Comparison of ENCODE assay signal across 11 cellular contexts in the genomic region with DNA sequence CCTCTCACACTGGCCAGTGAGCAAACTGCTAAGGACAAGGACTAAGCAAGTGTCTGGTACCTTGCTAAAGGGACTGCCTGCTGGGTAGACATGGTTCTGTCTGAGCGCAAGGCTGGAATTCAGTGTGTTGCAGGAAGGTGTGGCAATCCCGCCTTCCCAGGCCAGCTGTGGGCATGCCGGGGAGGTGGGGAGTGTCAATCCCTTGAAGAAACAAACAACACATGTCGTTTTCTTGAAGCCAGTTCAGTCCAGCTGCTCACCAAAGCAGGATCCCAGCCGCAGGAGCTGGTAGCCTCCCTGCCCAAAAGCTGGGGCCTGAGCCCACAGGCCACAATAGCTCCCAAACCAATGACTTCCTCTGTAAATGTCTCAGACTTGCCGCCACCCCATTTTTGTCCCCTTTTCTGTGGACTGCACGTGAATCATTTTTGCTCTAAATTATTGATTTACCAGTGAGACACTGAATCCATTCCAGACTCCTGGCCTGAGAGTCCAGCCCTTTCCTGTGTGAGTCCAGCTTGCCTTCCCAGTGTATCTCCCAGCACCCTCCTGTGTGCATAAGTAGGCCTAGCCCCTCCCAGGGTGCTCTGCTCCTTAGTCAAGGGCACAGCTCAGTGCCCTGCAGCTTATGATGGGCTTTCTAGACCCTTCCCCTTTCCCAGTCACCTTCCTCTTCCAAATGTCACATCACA.
DNase-seq lines count a peak whose midpoint lies in the region; ATAC-seq lines count a peak whose summit lies in the region.
"Had no signal": no experiment of that assay in that cellular context is flagged by ENCODE, and none has a peak within 500 bp of the region (broad histone marks: within the 10 kb centered on the region; RNA-seq: fewer than 3 reads in every experiment).

No MANE protein-coding gene starts in this region.

- H3K27ac ChIP-seq in trophoblast cell (ENCODE audit: low read depth, low read length) = no peak overlapping the region
- H3K27ac ChIP-seq: RWPE1 had no signal

- peak overlapping the region; percentile 9 for H3K4me3 Mint-ChIP-seq in T-helper 17 cell

- peaks cover 0 to 2% of the 10 kb centered on the region in 2 experiments for H3K4me1 ChIP-seq in trophoblast cell (ENCODE audit: control insufficient read depth in 1 of 2, insufficient read depth in 2 of 2, low read length in 2 of 2)

- H3K4me1 Mint-ChIP-seq in T-helper 17 cell = peaks cover 12% of the 10 kb centered on the region

- H3K79me1 ChIP-seq in trophoblast cell (ENCODE audit: low read length) = no peaks in the 10 kb centered on the region

- H3K4ac ChIP-seq in trophoblast cell (ENCODE audit: low read depth, low read length) = no peak overlapping the region

- no peak overlapping the region for H4K91ac ChIP-seq in trophoblast cell (ENCODE audit: low read depth, low read length)

- no peak overlapping the region for H2AK5ac ChIP-seq in trophoblast cell (ENCODE audit: low read length)

- no peaks in the 10 kb centered on the region for H3K27me3 Mint-ChIP-seq in T-helper 17 cell

- in situ Hi-C loops in Caki2 (cut with HindIII; ENCODE audit: low pct_unique_long_range_greater_than_20kb, low sequenced_read_pairs) = no loop called here

- H2BK12ac ChIP-seq in trophoblast cell (ENCODE audit: low read length) = no peak overlapping the region

- H3K79me2 ChIP-seq in trophoblast cell (ENCODE audit: control insufficient read depth, insufficient read depth, low read length, poor library complexity) = no peaks in the 10 kb centered on the region

- H2BK5ac ChIP-seq in trophoblast cell (ENCODE audit: low read depth, low read length, poor library complexity) = no peak overlapping the region

- no CpG with 5 or more reads among the region's 7 CpGs for WGBS in trophoblast cell (ENCODE audit: extremely low coverage, insufficient coverage, insufficient read length)

- no peak overlapping the region for H3K4me2 ChIP-seq in trophoblast cell (ENCODE audit: low read length)

- H4K12ac ChIP-seq in trophoblast cell (ENCODE audit: low read depth, low read length) = no peak overlapping the region

- H3K18ac ChIP-seq in trophoblast cell (ENCODE audit: low read length) = no peak overlapping the region

- H3K9me3 ChIP-seq in T-helper 17 cell (ENCODE audit: control insufficient read depth, low read length, poor library complexity, severe bottlenecking) (no peaks in the 10 kb centered on the region), trophoblast cell (ENCODE audit: insufficient read depth, low read depth, low read length) (no peaks in the 10 kb centered on the region)

- peaks cover 7% of the 10 kb centered on the region for H3K36me3 Mint-ChIP-seq in T-helper 17 cell (ENCODE audit: low read depth)

- H3K23ac ChIP-seq in trophoblast cell (ENCODE audit: low read length) = no peak overlapping the region

- H3K27me3 ChIP-seq in trophoblast cell (ENCODE audit: insufficient read depth, low read length) = no peaks in the 10 kb centered on the region

- no peak overlapping the region for H4K8ac ChIP-seq in trophoblast cell (ENCODE audit: low read depth, low read length)

- no peak for ATAC-seq in T-helper 17 cell
- no peak for ATAC-seq in HG03520 (IDR thresholded peaks at IDR 0.05; ENCODE audit: unreplicated experiment)
- ATAC-seq in GM21619 (IDR thresholded peaks at IDR 0.05; ENCODE audit: unreplicated experiment) = no peak

- no peak overlapping the region for H3K14ac ChIP-seq in trophoblast cell (ENCODE audit: low read length)

- peak overlapping the region; percentile 8 for H3K4me3 ChIP-seq in trophoblast cell (ENCODE audit: low read depth, low read length)

- H2AFZ ChIP-seq in trophoblast cell (ENCODE audit: insufficient read depth, low read length, poor library complexity) = peak overlapping the region; percentile 12

- H3K27ac Mint-ChIP-seq in T-helper 17 cell = no peak overlapping the region

- no peak overlapping the region for H2BK120ac ChIP-seq in trophoblast cell (ENCODE audit: insufficient read depth, low read length, poor library complexity)

- H3K9ac ChIP-seq in trophoblast cell (ENCODE audit: low read length) = no peak overlapping the region

- DNase-seq in Caki2 (ENCODE audit: low read depth) (peak; percentile 52), T-helper 17 cell (no peak), glomerular visceral epithelial cell (ENCODE audit: extremely low spot score) (peak; percentile 18), trophoblast cell (peak; percentile 65 to 76), COR-L47 (lab: John Stamatoyannopoulos, UW) (no peak), putamen (ENCODE audit: low spot score) (no peak)
- DNase-seq: dermis blood vessel endothelial cell, NCI-H2081 had no signal

- H3K36me3 ChIP-seq in trophoblast cell (ENCODE audit: control insufficient read depth in 1 of 2, insufficient read depth in 2 of 2, low read length in 2 of 2) = no peaks in the 10 kb centered on the region

Comparison
In these comparisons a context has a peak if more than half of its experiments do, and no peak if none do; other contexts are left out.
1. DNase-seq: peak in Caki2 (single experiment), glomerular visceral epithelial cell (single experiment) and trophoblast cell (2 of 2); none in T-helper 17 cell (0 of 3), COR-L47 (single experiment) and putamen (single experiment).